14 cellular contexts compared by ENCODE assay signal in the genomic region with DNA sequence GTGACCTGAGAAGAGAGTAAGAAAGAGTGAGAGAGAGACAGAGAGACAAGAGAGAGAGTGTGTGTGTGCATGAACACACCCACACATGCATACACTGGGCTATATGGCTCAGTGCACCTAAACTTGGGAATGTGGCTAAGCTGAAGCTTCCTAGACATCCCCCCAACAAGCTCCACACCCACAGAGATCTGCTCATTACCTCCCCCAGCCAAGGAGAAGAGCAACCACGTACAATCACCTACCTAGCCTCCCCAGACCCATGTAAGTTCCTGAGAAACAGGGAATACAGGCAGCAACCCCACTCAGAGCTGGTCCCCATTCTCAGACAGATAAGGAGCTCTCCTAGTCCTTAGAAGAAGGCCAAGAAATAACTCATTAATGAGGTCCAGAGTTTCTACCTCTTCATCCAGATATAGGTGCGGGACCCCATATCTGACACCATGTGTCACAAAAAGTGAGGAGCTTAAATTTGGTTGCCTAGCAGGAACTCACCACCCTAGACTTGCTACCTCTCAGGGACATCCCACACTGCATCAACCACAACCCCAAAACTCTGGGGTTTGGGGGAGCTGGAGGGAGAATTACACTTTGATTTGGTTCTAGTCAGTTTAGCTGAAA. TPM values are rescaled to one million over a fixed set of nuclear protein-coding genes. Genes with fewer than 3 reads are reported as not detected.
DNase-seq lines count a peak whose midpoint lies in the region; ATAC-seq and TF ChIP-seq lines count a peak whose summit lies in the region.
"Had no signal": no experiment of that assay in that cellular context is flagged by ENCODE, and none has a peak within 500 bp of the region (broad histone marks: within the 10 kb centered on the region; RNA-seq: fewer than 3 reads in every experiment).

No MANE protein-coding gene starts in this region.

- no peak overlapping the region for H3K18ac ChIP-seq in mesendoderm (ENCODE audit: low read length)

- no peaks in the 10 kb centered on the region for H3K27me3 ChIP-seq in RWPE2 (ENCODE audit: insufficient read depth, poor library complexity, severe bottlenecking)
- H3K27me3 ChIP-seq in mesendoderm (ENCODE audit: insufficient read depth, low read length, poor library complexity): no peaks in the 10 kb centered on the region
- H3K27me3 ChIP-seq: BE2C had no signal

- no peak for ATAC-seq in RWPE2 (ENCODE audit: low read depth)
- ATAC-seq in T-helper 17 cell: no peak
- ATAC-seq: A549; CD8-positive, alpha-beta T cell had no signal

- peak overlapping the region; percentile 24 for H3K23ac ChIP-seq in mesendoderm (ENCODE audit: low read length)

- H3K9me3 Mint-ChIP-seq in Calu3 (ENCODE audit: low read depth, unreplicated experiment) (no peaks in the 10 kb centered on the region), HFFc6 (no peaks in the 10 kb centered on the region)
- H3K9me3 Mint-ChIP-seq: CD14-positive monocyte; CD8-positive, alpha-beta T cell had no signal

- peak overlapping the region; percentile 100 for H3K27ac ChIP-seq in RWPE2 (ENCODE audit: poor library complexity, severe bottlenecking)
- no peak overlapping the region for H3K27ac ChIP-seq in mesendoderm (ENCODE audit: low read depth, low read length)
- H3K27ac ChIP-seq: GM23248, KMS-11 had no signal

- H3K4ac ChIP-seq in mesendoderm (ENCODE audit: low read depth, low read length): no peak overlapping the region

- H3K4me2 ChIP-seq in mesendoderm (ENCODE audit: low read length): no peak overlapping the region
- H3K4me2 ChIP-seq: KMS-11 had no signal

- H3K79me2 ChIP-seq in mesendoderm (ENCODE audit: control insufficient read depth, insufficient read depth, low read length): no peaks in the 10 kb centered on the region

- H3K36me3 Mint-ChIP-seq in Calu3 (ENCODE audit: insufficient read depth, unreplicated experiment) (peaks cover 23% of the 10 kb centered on the region), HFFc6 (ENCODE audit: low read depth) (peaks cover 59% of the 10 kb centered on the region), T-helper 17 cell (ENCODE audit: low read depth) (peaks cover under 1% of the 10 kb centered on the region)
- H3K36me3 Mint-ChIP-seq: CD14-positive monocyte; CD8-positive, alpha-beta T cell had no signal

- no peak for DNase-seq in Calu3
- DNase-seq in HFFc6: no peak
- DNase-seq in RWPE2 (ENCODE audit: low spot score): no peak
- no peak for DNase-seq in mesendoderm
- DNase-seq in NCI-H2171 (lab: John Stamatoyannopoulos, UW): no peak
- no peak for DNase-seq in NCI-H1930 (lab: John Stamatoyannopoulos, UW)
- no peak for DNase-seq in T-helper 17 cell
- DNase-seq: BE2C; CD8-positive, alpha-beta T cell; DMS 273 treated with DMSO at 0.1 percent for 48 hours had no signal

- H3K4me1 Mint-ChIP-seq in Calu3 (ENCODE audit: low read depth, unreplicated experiment) (peaks cover 33% of the 10 kb centered on the region), HFFc6 (ENCODE audit: low read depth) (peaks cover 49% of the 10 kb centered on the region), T-helper 17 cell (peaks cover 5% of the 10 kb centered on the region)
- H3K4me1 Mint-ChIP-seq: CD14-positive monocyte had no signal

- no peak overlapping the region for H4K8ac ChIP-seq in mesendoderm (ENCODE audit: low read depth, low read length)

- CTCF ChIA-PET in Calu3 (lab: Charles Lee): interaction anchor here (1.5 to 2.7 kb wide), 2 partner anchors 14 to 85 kb away, joined by 4 to 18 read pairs; a partner anchor contains a TSS

- H3K27me3 Mint-ChIP-seq in Calu3 (ENCODE audit: unreplicated experiment): no peaks in the 10 kb centered on the region
- peaks cover 2% of the 10 kb centered on the region for H3K27me3 Mint-ChIP-seq in HFFc6 (ENCODE audit: insufficient read depth)
- no peaks in the 10 kb centered on the region for H3K27me3 Mint-ChIP-seq in T-helper 17 cell

- TF ChIP-seq CTCF in Calu3 (IDR thresholded peaks at IDR 0.05; ENCODE audit: unreplicated experiment): no peak
- TF ChIP-seq CTCF in HFFc6 (IDR thresholded peaks at IDR 0.05): no peak
- TF ChIP-seq CTCF in RWPE2 (IDR thresholded peaks at IDR 0.05; ENCODE audit: poor library complexity, severe bottlenecking): no peak

- no peak overlapping the region for H4K5ac ChIP-seq in mesendoderm (ENCODE audit: low read length)

- no peak overlapping the region for H2BK15ac ChIP-seq in mesendoderm (replicated peaks; ENCODE audit: low read depth)

- intact Hi-C loops in Calu3 (cut with micrococcal nuclease; ENCODE audit: unreplicated experiment): no loop called here

- H3K4me1 ChIP-seq in RWPE2 (ENCODE audit: insufficient read depth, poor library complexity, severe bottlenecking) (peaks cover 35% of the 10 kb centered on the region), mesendoderm (ENCODE audit: control insufficient read depth, low read depth, low read length) (peaks cover 10% of the 10 kb centered on the region)

- no peak overlapping the region for H2AK5ac ChIP-seq in mesendoderm (ENCODE audit: low read length)

- H2BK5ac ChIP-seq in mesendoderm (ENCODE audit: low read length): no peak overlapping the region

- no peak overlapping the region for H2BK120ac ChIP-seq in mesendoderm (ENCODE audit: low read depth, low read length)

- H3K4me3 Mint-ChIP-seq in Calu3 (ENCODE audit: low read depth, unreplicated experiment) (no peak overlapping the region), HFFc6 (no peak overlapping the region), T-helper 17 cell (no peak overlapping the region)
- H3K4me3 Mint-ChIP-seq: CD8-positive, alpha-beta T cell had no signal

- BruUV-seq in Calu3 (replicated peaks; lab: Mats Ljungman, UMichigan): TSS peak; percentile 18

- no peaks in the 10 kb centered on the region for H3K9me3 ChIP-seq in RWPE2 (ENCODE audit: severe bottlenecking)
- no peaks in the 10 kb centered on the region for H3K9me3 ChIP-seq in T-helper 17 cell (ENCODE audit: control insufficient read depth, low read length, poor library complexity, severe bottlenecking)
- H3K9me3 ChIP-seq: A549, BE2C had no signal

- no peak overlapping the region for H3K27ac Mint-ChIP-seq in Calu3 (ENCODE audit: unreplicated experiment)
- peak overlapping the region; percentile 30 for H3K27ac Mint-ChIP-seq in HFFc6
- H3K27ac Mint-ChIP-seq in T-helper 17 cell: no peak overlapping the region
- H3K27ac Mint-ChIP-seq: CD14-positive monocyte; CD8-positive, alpha-beta T cell had no signal

- no peak overlapping the region for H3K56ac ChIP-seq in mesendoderm (ENCODE audit: low read length)

- peaks cover 4% of the 10 kb centered on the region for H3K79me1 ChIP-seq in mesendoderm (ENCODE audit: low read length)

- no peak overlapping the region for H3K9ac ChIP-seq in mesendoderm (ENCODE audit: low read length)
- H3K9ac ChIP-seq: GM23248, KMS-11 had no signal

- H3K4me3 ChIP-seq in RWPE2 (ENCODE audit: severe bottlenecking) (no peak overlapping the region), mesendoderm (ENCODE audit: low read length) (no peak overlapping the region)
- H3K4me3 ChIP-seq: A549, GM23248 had no signal

- no CpG with 5 or more reads among the region's 2 CpGs for WGBS in mesendoderm (ENCODE audit: extremely low coverage, insufficient coverage, low lambda C conversion rate)

- peaks cover 86% of the 10 kb centered on the region for H3K36me3 ChIP-seq in RWPE2 (ENCODE audit: low read depth)
- H3K36me3 ChIP-seq in mesendoderm (ENCODE audit: control insufficient read depth, insufficient read depth, low read length): peaks cover 12% of the 10 kb centered on the region
- H3K36me3 ChIP-seq: BE2C had no signal

RNA-seq across cellular contexts. Expression of a gene that starts 9.9 kb away (rescaled TPM):
- total RNA-seq in Calu3 (2022) (20.2 and 32.7 TPM in 2 replicates), T-helper 17 cell (1 to 10 TPM; 1.3 to 1.5 TPM)
- 10 to 100 TPM; 66.0 to 79.7 (median 74.9) TPM for total RNA-seq in HFFc6 (2021; fragmentation: NEBNext Ultra II Directional; extraction: Animal tissue kit (Norgen Biotek cat#: 25700))
- 15.9 TPM for polyA plus RNA-seq in mesendoderm (2013, experiment 1 of 2)
- polyA plus RNA-seq in mesendoderm (2013, experiment 2 of 2): 17.6 TPM
- polyA plus RNA-seq: CD14-positive monocyte had no signal

RNA-seq across cellular contexts. Expression of a gene that starts 15.5 kb away (rescaled TPM):
- total RNA-seq in Calu3 (2022): 30.4 and 32.1 TPM in 2 replicates
- total RNA-seq in HFFc6 (2021; fragmentation: NEBNext Ultra II Directional; extraction: Animal tissue kit (Norgen Biotek cat#: 25700)): 10 to 100 TPM; 13.0 to 23.5 (median 19.6) TPM
- polyA plus RNA-seq in mesendoderm (2013, experiment 1 of 2): 36.7 TPM
- polyA plus RNA-seq in mesendoderm (2013, experiment 2 of 2): 35.9 TPM
- total RNA-seq in T-helper 17 cell: 10 to 100 TPM; 19.5 to 25.9 TPM

RNA-seq across cellular contexts. Expression of a gene that starts 37.5 kb away (rescaled TPM):
- 9.6 and 10.6 TPM in 2 replicates for total RNA-seq in Calu3 (2022)
- 1 to 10 TPM; 3.6 to 7.0 (median 5.7) TPM for total RNA-seq in HFFc6 (2021; fragmentation: NEBNext Ultra II Directional; extraction: Animal tissue kit (Norgen Biotek cat#: 25700))
- polyA plus RNA-seq in mesendoderm (2013, experiment 1 of 2): 3.1 TPM
- polyA plus RNA-seq in mesendoderm (2013, experiment 2 of 2): 3.5 TPM
- total RNA-seq in T-helper 17 cell: 1 to 10 TPM; 9.0 to 9.1 TPM

RNA-seq across cellular contexts. Expression of a gene that starts 43.2 kb away (rescaled TPM):
- total RNA-seq in Calu3 (2022) (101 and 113 TPM in 2 replicates), T-helper 17 cell (10 to 100 TPM; 22.8 to 33.9 TPM)
- total RNA-seq in HFFc6 (2021; fragmentation: NEBNext Ultra II Directional; extraction: Animal tissue kit (Norgen Biotek cat#: 25700)): 100 to 1,000 TPM; 102 to 125 (median 110) TPM
- polyA plus RNA-seq in mesendoderm (2013, experiment 1 of 2): 154 TPM
- 151 TPM for polyA plus RNA-seq in mesendoderm (2013, experiment 2 of 2)

RNA-seq across cellular contexts. Expression of a gene that starts 53.5 kb away (rescaled TPM):
- total RNA-seq in Calu3 (2022) (65.3 and 70.9 TPM in 2 replicates), T-helper 17 cell (10 to 100 TPM; 77.3 to 88.9 TPM)
- 10 to 100 TPM; 43.5 to 56.8 (median 52.2) TPM for total RNA-seq in HFFc6 (2021; fragmentation: NEBNext Ultra II Directional; extraction: Animal tissue kit (Norgen Biotek cat#: 25700))
- 47.3 TPM for polyA plus RNA-seq in mesendoderm (2013, experiment 1 of 2)
- polyA plus RNA-seq in mesendoderm (2013, experiment 2 of 2): 49.8 TPM
